In genomic region chr21:37683396-37684114, GRCh38 we compare ENCODE assay signal across 1 cellular context.
TF ChIP-seq lines count a peak whose summit lies in the region.

No MANE protein-coding gene starts in this region.

TF ChIP-seq in GM23338, 12 proteins besides CTCF, POLR2A, EP300 and RAD21 (continued from another document):
- TF ChIP-seq ZNF462 (CRISPR knock-in tag; IDR thresholded peaks at IDR 0.05) = no peak
- TF ChIP-seq ETS1 (IDR thresholded peaks at IDR 0.05) = no peak
- TF ChIP-seq ZNF114 (CRISPR knock-in tag; IDR thresholded peaks at IDR 0.05) = no peak
- TF ChIP-seq CREB1 (CRISPR knock-in tag; IDR thresholded peaks at IDR 0.05; ENCODE audit: low read depth) = no peak
- TF ChIP-seq EZH2phosphoT487 (IDR thresholded peaks at IDR 0.05; ENCODE audit: unreplicated experiment) = no peak
- TF ChIP-seq NANOG (IDR thresholded peaks at IDR 0.05; ENCODE audit: borderline replicate concordance) = no peak
- TF ChIP-seq JUNB (IDR thresholded peaks at IDR 0.05; ENCODE audit: unreplicated experiment) = no peak
- no peak for TF ChIP-seq STAT1 (IDR thresholded peaks at IDR 0.05; ENCODE audit: unreplicated experiment)
- no peak for TF ChIP-seq REST (IDR thresholded peaks at IDR 0.05; ENCODE audit: unreplicated experiment)
- TF ChIP-seq ZNF331 (CRISPR knock-in tag; IDR thresholded peaks at IDR 0.05; ENCODE audit: low read depth) = no peak
TF ChIP-seq in GM23338: peak in this region for 0.
